Comparison of ENCODE assay signal across 12 cellular contexts in genomic region chr6:82227770-82228169, GRCh38. TPM values are rescaled to one million over a fixed set of nuclear protein-coding genes. Genes with fewer than 3 reads are reported as not detected.
DNase-seq lines count a peak whose midpoint lies in the region; ATAC-seq and TF ChIP-seq lines count a peak whose summit lies in the region.
"Had no signal": no experiment of that assay in that cellular context is flagged by ENCODE, and none has a peak within 500 bp of the region (broad histone marks: within the 10 kb centered on the region; RNA-seq: fewer than 3 reads in every experiment).

No MANE protein-coding gene starts in this region.

- H3K27ac Mint-ChIP-seq in WTC11: peak overlapping the region; percentile 87; the same call in 1 of the 2 replicates
- H3K27ac Mint-ChIP-seq: naive thymus-derived CD8-positive, alpha-beta T cell had no signal

- ATAC-seq in GM18870 (IDR thresholded peaks at IDR 0.05; ENCODE audit: unreplicated experiment): peak; percentile 91
- peak; percentile 94 for ATAC-seq in GM21528 (IDR thresholded peaks at IDR 0.05; ENCODE audit: low FRiP score, unreplicated experiment)
- peak; percentile 89 for ATAC-seq in HG03175 (IDR thresholded peaks at IDR 0.05; ENCODE audit: unreplicated experiment)
- ATAC-seq in WTC11: no peak
- no peak for ATAC-seq in aorta (ENCODE audit: low FRiP score)
- ATAC-seq: naive thymus-derived CD8-positive, alpha-beta T cell had no signal

- WGBS in aorta, 2 donors: 93 to 94% methylated on average over 1 of the region's 1 CpG

- no peaks in the 10 kb centered on the region for H3K27me3 ChIP-seq in aorta (ENCODE audit: control insufficient read depth in 1 of 2, insufficient read depth in 2 of 2, low read length in 1 of 2)
- H3K27me3 ChIP-seq: dorsolateral prefrontal cortex, SJSA1 had no signal

- no peaks in the 10 kb centered on the region for H3K9me3 ChIP-seq in aorta (ENCODE audit: control insufficient read depth, low read length)
- H3K9me3 ChIP-seq: SJSA1 had no signal

- no peak for TF ChIP-seq CTCF in WTC11 (IDR thresholded peaks at IDR 0.05)

- H3K36me3 Mint-ChIP-seq in WTC11: peaks cover 47% of the 10 kb centered on the region

- no peak overlapping the region for H3K27ac ChIP-seq in aorta (ENCODE audit: low read depth in 1 of 2, low read length in 2 of 2)
- H3K27ac ChIP-seq: SJSA1 had no signal

- no peaks in the 10 kb centered on the region for H3K36me3 ChIP-seq in aorta (ENCODE audit: control insufficient read depth in 1 of 2, insufficient read depth in 2 of 2, low read length in 1 of 2)

- DNase-seq in WTC11 (ENCODE audit: low spot score): no peak
- DNase-seq in NCI-H774 (lab: John Stamatoyannopoulos, UW): no peak
- DNase-seq in GM19240 (ENCODE audit: insufficient read length, low spot score): no peak
- no peak for DNase-seq in aorta
- no peak for DNase-seq in NCI-H2081 (lab: John Stamatoyannopoulos, UW)
- DNase-seq: activated T-cell treated with anti-CD3 and anti-CD28 coated beads, Interleukin-2, amount 50 U/mL, for 48 hours; dorsolateral prefrontal cortex; naive thymus-derived CD8-positive, alpha-beta T cell had no signal

- intact Hi-C loops in aorta (cut with DNase I): no loop called here

- no peak overlapping the region for H3K4me3 Mint-ChIP-seq in WTC11
- H3K4me3 Mint-ChIP-seq: naive thymus-derived CD8-positive, alpha-beta T cell had no signal

- H3K27me3 Mint-ChIP-seq in WTC11 (ENCODE audit: low read depth): no peaks in the 10 kb centered on the region
- H3K27me3 Mint-ChIP-seq: naive thymus-derived CD8-positive, alpha-beta T cell had no signal

- CTCF ChIA-PET in WTC11 (lab: Charles Lee): no interaction called here

- H3K9me3 Mint-ChIP-seq in WTC11: no peaks in the 10 kb centered on the region
- H3K9me3 Mint-ChIP-seq: naive thymus-derived CD8-positive, alpha-beta T cell had no signal

- H3K4me3 ChIP-seq in aorta (ENCODE audit: low read length in 2 of 2): no peak overlapping the region
- H3K4me3 ChIP-seq: dorsolateral prefrontal cortex, SJSA1 had no signal

- no peaks in the 10 kb centered on the region for H3K4me1 Mint-ChIP-seq in WTC11

- POLR2A ChIA-PET in WTC11 (lab: Charles Lee): no interaction called here

- peaks cover 0 to 1% of the 10 kb centered on the region in 2 donors for H3K4me1 ChIP-seq in aorta (ENCODE audit: control insufficient read depth in 1 of 2, insufficient read depth in 2 of 2, low read length in 2 of 2)
- H3K4me1 ChIP-seq: SJSA1 had no signal

TF ChIP-seq in WTC11, 78 proteins besides CTCF, POLR2A, EP300 and RAD21:
- TF ChIP-seq JUN (CRISPR knock-in tag; IDR thresholded peaks at IDR 0.05) (no peak), FOXK1 (CRISPR knock-in tag; IDR thresholded peaks at IDR 0.05) (no peak), ZBTB21 (CRISPR knock-in tag; IDR thresholded peaks at IDR 0.05; ENCODE audit: borderline replicate concordance) (no peak), PRRX2 (CRISPR knock-in tag; IDR thresholded peaks at IDR 0.05) (no peak), TCF7 (CRISPR knock-in tag; IDR thresholded peaks at IDR 0.05; ENCODE audit: low read depth) (no peak), IRF1 (CRISPR knock-in tag; IDR thresholded peaks at IDR 0.05) (no peak), ZNF416 (CRISPR knock-in tag; IDR thresholded peaks at IDR 0.05) (no peak), ZNF512 (CRISPR knock-in tag; IDR thresholded peaks at IDR 0.05; ENCODE audit: borderline replicate concordance) (no peak)

RNA-seq across cellular contexts. Expression of gene IBTK, which starts 19.8 kb away (rescaled TPM):
- 20.4 to 24.1 TPM (median 21.0 TPM) in 3 replicates for total RNA-seq in WTC11 (2021)
- total RNA-seq in aorta: 10 to 100 TPM; 33.5 to 34.0 TPM
- polyA plus RNA-seq in aorta: 10 to 100 TPM; 16.3 to 20.0 TPM

Comparison
In these comparisons a context has a peak if more than half of its experiments do, and no peak if none do; other contexts are left out.
1. ATAC-seq: peak in GM18870 (single experiment), GM21528 (single experiment) and HG03175 (single experiment); none in WTC11 (single experiment) and aorta (single experiment).